Comparison of ENCODE assay signal across 32 cellular contexts in genomic region chr5:159743234-159743633, GRCh38.
"Had no signal": no experiment of that assay in that cellular context is flagged by ENCODE, and none has a peak within 500 bp of the region (broad histone marks: within the 10 kb centered on the region; RNA-seq: fewer than 3 reads in every experiment).

No MANE protein-coding gene starts in this region.

- H3K36me3 Mint-ChIP-seq: naive thymus-derived CD4-positive, alpha-beta T cell; natural killer cell treated with Interleukin-12 subunit alpha and Interleukin-12 subunit beta and Interleukin-15 and Interleukin-18, amount 100 ng/mL, for 72 hours; stimulated activated memory B cell treated with anti-CD40 and anti-IgM and Interleukin-4, amounts not matched to agents 10 μg/mL and 1 μg/mL and 100 μg/mL, for 72 hours; type B pancreatic cell had no signal

- H3K4me3 Mint-ChIP-seq: naive thymus-derived CD4-positive, alpha-beta T cell; natural killer cell treated with Interleukin-12 subunit alpha and Interleukin-12 subunit beta and Interleukin-15 and Interleukin-18, amount 100 ng/mL, for 72 hours; nephron progenitor cell; neural crest cell; stimulated activated memory B cell treated with anti-CD40 and anti-IgM and Interleukin-4, amounts not matched to agents 10 μg/mL and 1 μg/mL and 100 μg/mL, for 72 hours; stimulated activated naive CD8-positive, alpha-beta T cell treated with anti-CD3 and anti-CD28 coated beads, Interleukin-15, amount 100 ng/mL, for 72 hours; type B pancreatic cell had no signal

- H3K4me1 ChIP-seq: parathyroid adenoma, psoas muscle, spleen, suprapubic skin, testis, tibial artery, transverse colon, upper lobe of right lung, uterus had no signal

- H3K9me3 ChIP-seq: neutrophil, psoas muscle, suprapubic skin, testis, tibial artery, transverse colon, upper lobe of right lung, uterus had no signal

- H3K27me3 Mint-ChIP-seq: progenitor cell of endocrine pancreas; stimulated activated memory B cell treated with anti-CD40 and anti-IgM and Interleukin-4, amounts not matched to agents 10 μg/mL and 1 μg/mL and 100 μg/mL, for 72 hours had no signal

- H3K9ac ChIP-seq: parathyroid adenoma had no signal

- H3K27ac ChIP-seq: neutrophil, parathyroid adenoma, psoas muscle, skin epidermis, spleen, suprapubic skin, testis, tibial artery, transverse colon, upper lobe of right lung, uterus had no signal

- DNase-seq: naive thymus-derived CD4-positive, alpha-beta T cell; nephron progenitor cell; nucleus accumbens; posterior cingulate gyrus; psoas muscle; right cardiac atrium; spleen; stimulated activated CD4-positive, alpha-beta T cell treated with anti-CD3 and anti-CD28 coated beads, Interleukin-12 subunit alpha, Interleukin-12 subunit beta, amount 100 ng/mL, for 4 hours; stimulated activated CD4-positive, alpha-beta T cell treated with anti-CD3 and anti-CD28 coated beads, Interleukin-1b, Interleukin-23, amount 100 ng/mL, for 48 hours; stimulated activated CD4-positive, alpha-beta T cell treated with anti-CD3 and anti-CD28 coated beads, Interleukin-4, amount 100 ng/mL, for 1 hour; stimulated activated CD4-positive, alpha-beta T cell treated with anti-CD3 and anti-CD28 coated beads, Interleukin-4, amount 100 ng/mL, for 4 hours; stimulated activated CD8-positive, alpha-beta memory T cell treated with anti-CD3 and anti-CD28 coated beads, Interleukin-4, amount 100 ng/mL, for 48 hours; stimulated activated naive CD4-positive, alpha-beta T cell; stimulated activated naive CD8-positive, alpha-beta T cell treated with anti-CD3 and anti-CD28 coated beads, Interleukin-15, amount 100 ng/mL, for 72 hours; stimulated activated naive CD8-positive, alpha-beta T cell treated with anti-CD3 and anti-CD28 coated beads, Interleukin-15, Interleukin-2, amounts not matched to agents 100 U/mL and 50 U/mL, for 24 hours; substantia nigra; testis; tibial artery; transverse colon; upper lobe of right lung; uterus had no signal

- H3K4me1 Mint-ChIP-seq: naive thymus-derived CD4-positive, alpha-beta T cell; nephron progenitor cell; neural crest cell; stimulated activated memory B cell treated with anti-CD40 and anti-IgM and Interleukin-4, amounts not matched to agents 10 μg/mL and 1 μg/mL and 100 μg/mL, for 72 hours; stimulated activated naive CD8-positive, alpha-beta T cell treated with anti-CD3 and anti-CD28 coated beads, Interleukin-15, amount 100 ng/mL, for 72 hours had no signal

- H3K4me2 ChIP-seq: smooth muscle cell had no signal

- ATAC-seq: naive thymus-derived CD4-positive, alpha-beta T cell; natural killer cell treated with Interleukin-12 subunit alpha and Interleukin-12 subunit beta and Interleukin-15 and Interleukin-18, amount 100 ng/mL, for 72 hours; psoas muscle; right cardiac atrium; sciatic nerve; stimulated activated memory B cell treated with anti-CD40 and anti-IgM and Interleukin-4, amounts not matched to agents 10 μg/mL and 1 μg/mL and 100 μg/mL, for 72 hours; stimulated activated naive CD8-positive, alpha-beta T cell treated with anti-CD3 and anti-CD28 coated beads, Interleukin-15, amount 100 ng/mL, for 72 hours; stimulated activated naive CD8-positive, alpha-beta T cell treated with anti-CD3 and anti-CD28 coated beads, Interleukin-15, Interleukin-2, amounts not matched to agents 100 U/mL and 50 U/mL, for 24 hours; upper lobe of right lung had no signal

- H2AFZ ChIP-seq: parathyroid adenoma had no signal

- H3K9me3 Mint-ChIP-seq: type B pancreatic cell had no signal

- H3K36me3 ChIP-seq: neutrophil, spleen, suprapubic skin, tibial artery, transverse colon, upper lobe of right lung, uterus had no signal

- H3K4me3 ChIP-seq: psoas muscle, skin epidermis, smooth muscle cell, spleen, suprapubic skin, testis, tibial artery, transverse colon, upper lobe of right lung, uterus had no signal

- H3K27me3 ChIP-seq: spleen, suprapubic skin, testis, tibial artery, transverse colon, upper lobe of right lung, uterus had no signal

- H3K27ac Mint-ChIP-seq: naive thymus-derived CD4-positive, alpha-beta T cell; natural killer cell treated with Interleukin-12 subunit alpha and Interleukin-12 subunit beta and Interleukin-15 and Interleukin-18, amount 100 ng/mL, for 72 hours; nephron progenitor cell; progenitor cell of endocrine pancreas; stimulated activated memory B cell treated with anti-CD40 and anti-IgM and Interleukin-4, amounts not matched to agents 10 μg/mL and 1 μg/mL and 100 μg/mL, for 72 hours; stimulated activated naive CD8-positive, alpha-beta T cell treated with anti-CD3 and anti-CD28 coated beads, Interleukin-15, amount 100 ng/mL, for 72 hours; type B pancreatic cell had no signal
